In the genomic region with DNA sequence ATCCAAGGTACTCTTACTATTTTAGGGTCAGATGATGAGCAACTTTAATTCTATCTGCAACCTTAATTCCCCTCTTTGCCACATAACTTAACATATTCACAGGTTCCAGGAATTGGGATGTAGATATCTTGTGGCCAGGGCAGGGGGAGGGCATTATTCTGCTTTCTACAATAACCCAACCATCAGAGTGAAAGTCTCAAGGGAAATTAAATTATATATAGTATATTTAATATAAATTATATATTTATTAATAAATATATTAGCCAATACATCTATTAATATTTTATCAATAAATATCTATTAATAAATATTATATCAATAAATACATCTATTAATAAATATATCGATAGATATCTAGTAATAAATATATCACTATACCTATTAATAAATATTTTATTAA, we compare ENCODE assay signal across 26 cellular contexts.
"Had no signal": no experiment of that assay in that cellular context is flagged by ENCODE, and none has a peak within 500 bp of the region (broad histone marks: within the 10 kb centered on the region; RNA-seq: fewer than 3 reads in every experiment).

No MANE protein-coding gene starts in this region.

- H3K27ac ChIP-seq: colonic mucosa, coronary artery, dorsolateral prefrontal cortex, epithelial cell of prostate, esophagus muscularis mucosa, esophagus squamous epithelium, foreskin keratinocyte, gastrocnemius medialis, gastroesophageal sphincter, heart left ventricle, heart right ventricle, hepatocyte had no signal

- H2AFZ ChIP-seq: hepatocyte had no signal

- H3K79me2 ChIP-seq: hepatocyte had no signal

- ATAC-seq: effector memory CD8-positive, alpha-beta T cell; esophagus mucosa; foreskin keratinocyte; gastrocnemius medialis; gastroesophageal sphincter; heart left ventricle; heart right ventricle had no signal

- H3K36me3 ChIP-seq: colonic mucosa, esophagus muscularis mucosa, esophagus squamous epithelium, gastrocnemius medialis, gastroesophageal sphincter, heart left ventricle, heart right ventricle had no signal

- H3K4me3 Mint-ChIP-seq: dendritic cell treated with granulocyte-macrophage colony-stimulating factor and Interleukin-4, amounts not matched to agents 40 ng/mL and 50 ng/mL, for 4 days; effector memory CD8-positive, alpha-beta T cell; endodermal cell had no signal

- H3K4me1 ChIP-seq: colonic mucosa, esophagus muscularis mucosa, foreskin keratinocyte, gastroesophageal sphincter, heart left ventricle had no signal

- H3K27me3 Mint-ChIP-seq: effector memory CD8-positive, alpha-beta T cell had no signal

- H3K4me3 ChIP-seq: colonic mucosa, coronary artery, dorsolateral prefrontal cortex, esophagus muscularis mucosa, esophagus squamous epithelium, gastrocnemius medialis, gastroesophageal sphincter, heart left ventricle, heart right ventricle, hepatocyte had no signal

- H3K27ac Mint-ChIP-seq: dendritic cell treated with granulocyte-macrophage colony-stimulating factor and Interleukin-4, amounts not matched to agents 40 ng/mL and 50 ng/mL, for 4 days; effector memory CD8-positive, alpha-beta T cell; endodermal cell had no signal

- DNase-seq: colonic mucosa; cortex of kidney; dermis blood vessel endothelial cell; dorsolateral prefrontal cortex; effector CD4-positive, alpha-beta T cell; effector CD8-positive, alpha-beta T cell; effector memory CD4-positive, alpha-beta T cell; effector memory CD8-positive, alpha-beta T cell; endodermal cell; erythroblast; esophagus squamous epithelium; foreskin fibroblast; foreskin keratinocyte; foreskin melanocyte; gastrocnemius medialis; glutamatergic neuron; head of caudate nucleus; heart left ventricle; heart right ventricle had no signal

- H3K9me3 Mint-ChIP-seq: dendritic cell treated with granulocyte-macrophage colony-stimulating factor and Interleukin-4, amounts not matched to agents 40 ng/mL and 50 ng/mL, for 4 days; effector memory CD8-positive, alpha-beta T cell; endodermal cell had no signal

- H3K4me2 ChIP-seq: hepatocyte had no signal

- H3K9me3 ChIP-seq: colonic mucosa, esophagus muscularis mucosa, esophagus squamous epithelium, gastrocnemius medialis, gastroesophageal sphincter, heart left ventricle, heart right ventricle had no signal

- H3K4me1 Mint-ChIP-seq: endodermal cell had no signal
